12 cellular contexts compared by ENCODE assay signal in genomic region chrX:18210470-18210869, GRCh38. TPM values are rescaled to one million over a fixed set of nuclear protein-coding genes. Genes with fewer than 3 reads are reported as not detected.
A peak's percentile ranks its signal among the peaks of the same experiment; 100 is the strongest.
DNase-seq lines count a peak whose midpoint lies in the region; ATAC-seq, FAIRE-seq and TF ChIP-seq lines count a peak whose summit lies in the region.
"Had no signal": no experiment of that assay in that cellular context is flagged by ENCODE, and none has a peak within 500 bp of the region (broad histone marks: within the 10 kb centered on the region; RNA-seq: fewer than 3 reads in every experiment).

No MANE protein-coding gene starts in this region.

- H3K36me3 Mint-ChIP-seq in HFFc6 (ENCODE audit: low read depth) = no peaks in the 10 kb centered on the region
- H3K36me3 Mint-ChIP-seq in effector memory CD8-positive, alpha-beta T cell (ENCODE audit: insufficient read depth) = peaks cover 3% of the 10 kb centered on the region

- DNase-seq in HFFc6 (no peak), RKO (ENCODE audit: low spot score) (peak; percentile 42), foreskin melanocyte (peak; percentile 1), GM12892 (ENCODE audit: insufficient read length) (no peak), C1 segment of cervical spinal cord (lab: John Stamatoyannopoulos, UW) (no peak)
- DNase-seq in effector memory CD8-positive, alpha-beta T cell = no peak
- DNase-seq: activated T-cell treated with anti-CD3 and anti-CD28 coated beads, Interleukin-2, amount 50 U/mL, for 24 hours had no signal

- H3K4me3 Mint-ChIP-seq in HFFc6 = no peak overlapping the region
- no peak overlapping the region for H3K4me3 Mint-ChIP-seq in effector memory CD8-positive, alpha-beta T cell
- H3K4me3 Mint-ChIP-seq: activated T-cell treated with anti-CD3 and anti-CD28 coated beads, Interleukin-2, amount 50 U/mL, for 24 hours had no signal

- H3K4me1 Mint-ChIP-seq in HFFc6 (ENCODE audit: low read depth) = no peaks in the 10 kb centered on the region
- no peaks in the 10 kb centered on the region for H3K4me1 Mint-ChIP-seq in effector memory CD8-positive, alpha-beta T cell (ENCODE audit: low read depth in 2 of 2)

- no peak for ATAC-seq in GM21447 (IDR thresholded peaks at IDR 0.05; ENCODE audit: unreplicated experiment)
- no peak for ATAC-seq in effector memory CD8-positive, alpha-beta T cell (replicated peaks)

- H3K27ac ChIP-seq in 22Rv1 = no peak overlapping the region
- H3K27ac ChIP-seq: parathyroid adenoma, SJSA1 had no signal

- H3K9me3 Mint-ChIP-seq in HFFc6 = no peaks in the 10 kb centered on the region
- H3K9me3 Mint-ChIP-seq in effector memory CD8-positive, alpha-beta T cell = no peaks in the 10 kb centered on the region
- H3K9me3 Mint-ChIP-seq: activated T-cell treated with anti-CD3 and anti-CD28 coated beads, Interleukin-2, amount 50 U/mL, for 24 hours had no signal

- TF ChIP-seq POLR2A in GM12892 (IDR thresholded peaks at IDR 0.05; ENCODE audit: low read depth, low read length) = no peak

- FAIRE-seq in GM12892 (lab: Jason Lieb, UNC) = no peak

- H3K27me3 Mint-ChIP-seq in HFFc6 (ENCODE audit: insufficient read depth) = peaks cover 1% of the 10 kb centered on the region; the same call in 1 of the 2 replicates
- H3K27me3 Mint-ChIP-seq in effector memory CD8-positive, alpha-beta T cell = no peaks in the 10 kb centered on the region

- H3K27ac Mint-ChIP-seq in HFFc6 = no peak overlapping the region
- H3K27ac Mint-ChIP-seq in effector memory CD8-positive, alpha-beta T cell = no peak overlapping the region
- H3K27ac Mint-ChIP-seq: activated T-cell treated with anti-CD3 and anti-CD28 coated beads, Interleukin-2, amount 50 U/mL, for 24 hours had no signal

- TF ChIP-seq CTCF in 22Rv1 (IDR thresholded peaks at IDR 0.05) (0 out of 2 replicates have a peak, but pooled peaks have one; percentile 14), HFFc6 (IDR thresholded peaks at IDR 0.05) (peak; percentile 48; the same call in 1 of the 2 replicates)

RNA-seq across cellular contexts. Expression of gene BEND2, which starts 10.2 kb away (rescaled TPM):
- total RNA-seq in HFFc6 (2021; fragmentation: NEBNext Ultra II Directional; extraction: Animal tissue kit (Norgen Biotek cat#: 25700)) = not detected
- polyA plus RNA-seq in GM12892 (2012; ENCODE audit: missing spikeins) = not detected
- total RNA-seq: epithelial cell of proximal tubule, SJSA1 had no signal

Comparison
In these comparisons a context has a peak if more than half of its experiments do, and no peak if none do; other contexts are left out.
1. DNase-seq: peak in RKO (single experiment) and foreskin melanocyte (single experiment); none in HFFc6 (single experiment), GM12892 (single experiment), C1 segment of cervical spinal cord (0 of 14) and effector memory CD8-positive, alpha-beta T cell (0 of 3).